Comparison of ENCODE assay signal across 8 cellular contexts in the genomic region with DNA sequence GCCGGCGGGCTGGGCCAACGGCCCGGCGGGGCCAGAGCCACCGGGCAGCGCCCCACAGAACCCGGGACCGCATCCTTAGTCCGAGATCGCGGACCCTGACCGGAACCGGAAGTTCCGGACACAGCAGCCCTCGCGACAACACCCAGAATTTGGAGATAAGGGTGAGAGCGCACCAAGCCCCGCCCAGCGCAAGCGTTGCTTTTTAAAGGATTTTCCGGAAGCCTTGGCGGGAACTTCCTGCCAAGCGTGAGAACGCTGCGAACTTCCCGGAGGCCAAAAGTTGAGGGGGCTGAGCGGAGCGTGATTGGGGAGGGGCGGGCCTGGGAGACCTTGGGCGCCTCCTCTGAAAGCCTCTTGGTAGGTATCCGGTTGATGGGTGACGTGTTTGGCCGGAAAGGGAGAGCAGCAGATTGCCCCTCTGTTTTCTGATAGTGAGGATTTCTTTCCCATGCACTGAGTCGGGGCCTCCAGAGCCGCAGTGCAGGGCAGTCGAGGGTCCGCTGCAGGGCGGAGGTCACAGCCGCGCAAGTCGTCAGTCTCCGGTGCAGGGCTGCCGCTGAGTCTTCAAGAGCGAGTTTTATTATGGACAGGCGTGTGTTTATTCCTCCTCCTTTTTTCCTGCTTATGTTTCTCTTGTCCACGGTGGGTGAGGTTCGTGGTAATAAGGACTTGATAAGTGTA. TPM values are rescaled to one million over a fixed set of nuclear protein-coding genes. Genes with fewer than 3 reads are reported as not detected.
A peak's percentile ranks its signal among the peaks of the same experiment; 100 is the strongest.
DNase-seq lines count a peak whose midpoint lies in the region; ATAC-seq and TF ChIP-seq lines count a peak whose summit lies in the region.

A gene with protein sequence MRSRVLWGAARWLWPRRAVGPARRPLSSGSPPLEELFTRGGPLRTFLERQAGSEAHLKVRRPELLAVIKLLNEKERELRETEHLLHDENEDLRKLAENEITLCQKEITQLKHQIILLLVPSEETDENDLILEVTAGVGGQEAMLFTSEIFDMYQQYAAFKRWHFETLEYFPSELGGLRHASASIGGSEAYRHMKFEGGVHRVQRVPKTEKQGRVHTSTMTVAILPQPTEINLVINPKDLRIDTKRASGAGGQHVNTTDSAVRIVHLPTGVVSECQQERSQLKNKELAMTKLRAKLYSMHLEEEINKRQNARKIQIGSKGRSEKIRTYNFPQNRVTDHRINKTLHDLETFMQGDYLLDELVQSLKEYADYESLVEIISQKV (minus strand): TSS at position 97 of the 681 bp plus-strand sequence. CDS start 24 bp downstream, at position 73.

- in situ Hi-C loops in astrocyte of the cerebellum (cut with HindIII; ENCODE audit: low sequenced_read_pairs): no loop called here

- H3K4me1 ChIP-seq in rectal smooth muscle tissue (ENCODE audit: control insufficient read depth, insufficient read depth, low read length) (peaks cover 13% of the 10 kb centered on the region), aorta (ENCODE audit: control insufficient read depth in 1 of 2, insufficient read depth in 2 of 2, low read length in 2 of 2) (peaks cover 2 to 3% of the 10 kb centered on the region in 2 donors)

- peak; percentile 62 for TF ChIP-seq POLR2A in GM18505 (IDR thresholded peaks at IDR 0.05; ENCODE audit: borderline replicate concordance, extremely low read depth, insufficient read depth, insufficient read length)

- TF ChIP-seq CTCF in astrocyte of the cerebellum (IDR thresholded peaks at IDR 0.05; ENCODE audit: low read depth, low read length, missing control alignments): no peak

- intact Hi-C loops in aorta (cut with DNase I): no loop called here

- H3K36me3 ChIP-seq in rectal smooth muscle tissue (ENCODE audit: control insufficient read depth, insufficient read depth, low read length): no peaks in the 10 kb centered on the region
- H3K36me3 ChIP-seq in aorta (ENCODE audit: control insufficient read depth in 1 of 2, insufficient read depth in 2 of 2, low read length in 1 of 2): no peaks in the 10 kb centered on the region

- H3K9ac ChIP-seq in rectal smooth muscle tissue (ENCODE audit: low read length): peak within 1 kb of the TSS; percentile 69

- no peaks in the 10 kb centered on the region for H3K9me3 ChIP-seq in aorta (ENCODE audit: control insufficient read depth, low read length)

- H3K27me3 ChIP-seq in rectal smooth muscle tissue (ENCODE audit: control insufficient read depth, insufficient read depth, low read length) (no peaks in the 10 kb centered on the region), aorta (ENCODE audit: control insufficient read depth in 1 of 2, insufficient read depth in 2 of 2, low read length in 1 of 2) (no peaks in the 10 kb centered on the region)

- H3K27ac ChIP-seq in rectal smooth muscle tissue (ENCODE audit: low read depth, low read length) (peak within 1 kb of the TSS; percentile 86), aorta (ENCODE audit: low read depth in 1 of 2, low read length in 2 of 2) (peak within 1 kb of the TSS; percentile 57 to 92)

- peak within 1 kb of the TSS; percentile 93 for H3K4me3 ChIP-seq in astrocyte of the cerebellum (ENCODE audit: low read depth, low read length)
- peak within 1 kb of the TSS; percentile 96 for H3K4me3 ChIP-seq in rectal smooth muscle tissue (ENCODE audit: low read length)
- peak within 1 kb of the TSS; percentile 98 to 100 for H3K4me3 ChIP-seq in aorta (ENCODE audit: low read length in 2 of 2)

- 0% methylated on average over 46 to 48 of the region's 48 CpGs for WGBS in aorta, 2 donors

- DNase-seq in NCI-H1930 (lab: John Stamatoyannopoulos, UW) (peak; percentile 78 to 84), T-helper 9 cell (peak; percentile 68), astrocyte of the cerebellum (ENCODE audit: low read depth) (peak; percentile 92), hepatic stellate cell (ENCODE audit: low spot score) (peak; percentile 90), aorta (peak; percentile 97)

- ATAC-seq in GM18505 (IDR thresholded peaks at IDR 0.05; ENCODE audit: unreplicated experiment) (peak; percentile 95), HG02970 (IDR thresholded peaks at IDR 0.05; ENCODE audit: low FRiP score, unreplicated experiment) (peak; percentile 97), aorta (ENCODE audit: low FRiP score) (peak; percentile 99)

RNA-seq across cellular contexts. Expression of the gene that starts here (rescaled TPM):
- total RNA-seq in aorta: 10 to 100 TPM; 16.0 to 23.6 TPM
- polyA plus RNA-seq in aorta: 10 to 100 TPM; 22.0 to 45.1 TPM

Comparison
In these comparisons a context has a peak if more than half of its experiments do, and no peak if none do; other contexts are left out.
1. Peak in every context shown above with its lines: DNase-seq, ATAC-seq, H3K4me3 ChIP-seq and H3K27ac ChIP-seq.